ENCODE assay signal across 9 cellular contexts in the genomic region with DNA sequence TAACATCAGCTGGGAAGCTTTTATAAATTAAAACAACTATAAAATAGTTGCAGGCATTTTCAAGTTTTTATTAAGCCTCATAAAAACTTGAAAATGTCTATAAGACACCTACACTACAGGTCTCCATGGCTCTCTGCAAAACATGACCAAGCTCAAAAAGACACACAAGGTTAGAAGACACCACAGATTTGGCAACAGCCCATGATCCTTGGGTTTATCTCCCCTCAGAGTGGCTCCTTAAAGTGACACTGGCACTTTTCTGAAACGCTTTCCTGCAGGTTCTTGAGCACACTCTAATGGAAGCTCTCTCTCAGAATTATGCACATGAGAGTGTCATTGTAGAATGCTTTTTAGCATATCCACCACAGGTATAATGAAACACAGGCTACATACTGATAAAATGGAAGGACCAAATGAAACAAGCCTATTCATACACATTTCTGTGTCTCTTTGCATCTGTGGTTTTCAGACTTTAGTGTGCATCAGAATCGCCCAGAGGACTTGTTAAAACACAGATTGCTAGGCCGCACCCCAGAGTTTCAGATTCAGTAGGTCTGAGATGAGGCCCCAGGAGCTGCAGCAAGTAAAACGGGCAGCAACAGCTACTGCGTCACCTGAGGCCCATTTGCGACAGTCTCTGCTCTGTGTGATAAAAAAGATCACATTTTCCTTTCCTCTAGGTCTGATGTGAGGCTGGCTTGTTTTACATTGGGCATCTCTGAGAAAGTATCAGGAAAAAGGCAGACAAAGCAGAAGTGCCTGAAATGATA.
DNase-seq lines count a peak whose midpoint lies in the region; ATAC-seq lines count a peak whose summit lies in the region.
"Had no signal": no experiment of that assay in that cellular context is flagged by ENCODE, and none has a peak within 500 bp of the region (broad histone marks: within the 10 kb centered on the region; RNA-seq: fewer than 3 reads in every experiment).

No MANE protein-coding gene starts in this region.

- peak; percentile 29 for DNase-seq in activated CD4-positive, alpha-beta T cell treated with anti-CD3 and anti-CD28 coated beads for 48 hours
- DNase-seq in activated CD4-positive, alpha-beta T cell treated with anti-CD3 and anti-CD28 coated beads, Interleukin-2, amount 50 U/mL, for 4 hours: no peak
- no peak for DNase-seq in memory B cell (ENCODE audit: low spot score in 2 of 2)
- DNase-seq in middle frontal gyrus (ENCODE audit: extremely low spot score, low spot score): no peak
- DNase-seq in HK-2 (ENCODE audit: unreplicated experiment): no peak
- DNase-seq in activated effector memory CD4-positive, alpha-beta T cell treated with Interleukin-2 at 50 U/mL for 16 hours: no peak

- ATAC-seq in GM21526 (IDR thresholded peaks at IDR 0.05; ENCODE audit: low FRiP score, unreplicated experiment) (peak; percentile 78), HG03432 (IDR thresholded peaks at IDR 0.05; ENCODE audit: unreplicated experiment) (peak; percentile 76), memory B cell (ENCODE audit: low read depth) (no peak)

- H3K27me3 Mint-ChIP-seq in memory B cell: no peaks in the 10 kb centered on the region
- H3K27me3 Mint-ChIP-seq: dendritic cell treated with granulocyte-macrophage colony-stimulating factor and Interleukin-4, amounts not matched to agents 40 ng/mL and 50 ng/mL, for 4 days had no signal

- H3K27ac Mint-ChIP-seq in memory B cell: peak overlapping the region; percentile 99

- H3K36me3 Mint-ChIP-seq in memory B cell: peaks cover 4% of the 10 kb centered on the region

- peak overlapping the region; percentile 30 for H3K4me3 Mint-ChIP-seq in memory B cell
- H3K4me3 Mint-ChIP-seq: dendritic cell treated with granulocyte-macrophage colony-stimulating factor and Interleukin-4, amounts not matched to agents 40 ng/mL and 50 ng/mL, for 4 days had no signal

- H3K9me3 Mint-ChIP-seq in memory B cell: peaks cover 4% of the 10 kb centered on the region

- H3K4me1 Mint-ChIP-seq in memory B cell: peaks cover 34% of the 10 kb centered on the region
